1 cellular context compared by ENCODE assay signal in the genomic region with DNA sequence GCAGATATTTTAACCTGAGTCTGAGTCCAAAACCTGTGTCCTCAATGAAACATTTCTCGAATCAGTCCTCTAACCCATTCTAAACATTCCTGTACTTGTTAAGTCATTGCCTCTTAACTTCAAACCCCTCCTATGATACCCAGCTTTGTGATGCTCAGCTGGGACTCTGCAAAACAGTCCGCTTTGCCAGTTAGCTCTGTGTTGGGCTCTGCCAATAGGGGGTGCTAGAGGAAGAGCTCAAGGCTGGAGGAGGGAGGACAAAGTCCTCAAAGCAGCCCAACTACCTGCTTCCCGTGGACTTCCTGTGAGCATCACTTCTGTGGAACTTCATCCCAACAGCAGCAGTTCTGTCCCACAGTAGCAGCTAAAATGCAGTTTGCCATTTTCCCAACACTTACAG.
TF ChIP-seq lines count a peak whose summit lies in the region.

No MANE protein-coding gene starts in this region.

TF ChIP-seq in K562, 482 proteins besides CTCF, POLR2A, EP300 and RAD21:
- TF ChIP-seq, protein P1, sequence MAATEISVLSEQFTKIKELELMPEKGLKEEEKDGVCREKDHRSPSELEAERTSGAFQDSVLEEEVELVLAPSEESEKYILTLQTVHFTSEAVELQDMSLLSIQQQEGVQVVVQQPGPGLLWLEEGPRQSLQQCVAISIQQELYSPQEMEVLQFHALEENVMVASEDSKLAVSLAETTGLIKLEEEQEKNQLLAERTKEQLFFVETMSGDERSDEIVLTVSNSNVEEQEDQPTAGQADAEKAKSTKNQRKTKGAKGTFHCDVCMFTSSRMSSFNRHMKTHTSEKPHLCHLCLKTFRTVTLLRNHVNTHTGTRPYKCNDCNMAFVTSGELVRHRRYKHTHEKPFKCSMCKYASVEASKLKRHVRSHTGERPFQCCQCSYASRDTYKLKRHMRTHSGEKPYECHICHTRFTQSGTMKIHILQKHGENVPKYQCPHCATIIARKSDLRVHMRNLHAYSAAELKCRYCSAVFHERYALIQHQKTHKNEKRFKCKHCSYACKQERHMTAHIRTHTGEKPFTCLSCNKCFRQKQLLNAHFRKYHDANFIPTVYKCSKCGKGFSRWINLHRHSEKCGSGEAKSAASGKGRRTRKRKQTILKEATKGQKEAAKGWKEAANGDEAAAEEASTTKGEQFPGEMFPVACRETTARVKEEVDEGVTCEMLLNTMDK (IDR thresholded peaks at IDR 0.05; ENCODE audit: borderline replicate concordance, insufficient read depth, low read depth, low read length, poor library complexity, severe bottlenecking) = peak; percentile 32
- TF ChIP-seq JUNB (CRISPR knock-in tag; conservative IDR thresholded peaks at IDR 0.05) (no peak), ZFP1 (CRISPR knock-in tag; IDR thresholded peaks at IDR 0.05) (peak; percentile 59; the same call in 1 of the 2 replicates), E2F3 (CRISPR knock-in tag; IDR thresholded peaks at IDR 0.05) (no peak)
